Comparison of ENCODE assay signal across 28 cellular contexts in the genomic region with DNA sequence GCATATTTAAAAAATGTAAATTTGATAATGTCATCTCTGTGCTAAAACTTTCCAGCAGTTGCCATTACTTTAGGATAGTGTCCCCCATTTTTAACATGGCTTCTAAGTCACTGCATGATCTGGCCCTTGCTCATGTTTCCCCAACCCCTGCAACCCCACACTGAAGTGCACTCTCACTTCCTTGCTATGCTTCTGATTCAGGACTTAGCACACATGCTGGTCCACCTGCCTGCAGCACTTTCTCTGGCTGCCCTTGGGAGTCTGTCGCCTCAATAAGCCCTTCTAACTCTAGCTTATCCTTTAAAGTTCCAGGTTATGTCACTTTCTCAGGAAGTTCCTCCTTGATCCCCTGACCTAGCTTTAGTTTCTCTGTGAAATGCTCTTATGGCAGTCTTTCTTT.
"Had no signal": no experiment of that assay in that cellular context is flagged by ENCODE, and none has a peak within 500 bp of the region (broad histone marks: within the 10 kb centered on the region; RNA-seq: fewer than 3 reads in every experiment).

No MANE protein-coding gene starts in this region.

- H3K9me3 ChIP-seq: colonic mucosa, esophagus squamous epithelium, gastrocnemius medialis, left lung, right lobe of liver, suprapubic skin, transverse colon, upper lobe of right lung, uterus had no signal

- FAIRE-seq: endothelial cell of umbilical vein, small intestine had no signal

- H3K4me3 Mint-ChIP-seq: dendritic cell treated with granulocyte-macrophage colony-stimulating factor and Interleukin-4, amounts not matched to agents 40 ng/mL and 50 ng/mL, for 4 days; naive thymus-derived CD4-positive, alpha-beta T cell; nephron; neural progenitor cell; stimulated activated naive CD8-positive, alpha-beta T cell treated with anti-CD3 and anti-CD28 coated beads, Interleukin-15, amount 100 ng/mL, for 72 hours had no signal

- H3K9me3 Mint-ChIP-seq: nephron, neural progenitor cell had no signal

- H3K9ac ChIP-seq: neural progenitor cell, parathyroid adenoma had no signal

- H3K27me3 ChIP-seq: colonic mucosa, esophagus squamous epithelium, gastrocnemius medialis, left lung, neural progenitor cell, right lobe of liver, suprapubic skin, transverse colon, upper lobe of right lung, uterus had no signal

- DNase-seq: colonic mucosa; effector CD8-positive, alpha-beta T cell; erythroblast; esophagus squamous epithelium; gastrocnemius medialis; head of caudate nucleus; left cardiac atrium; left lung; mesendoderm; midbrain; naive thymus-derived CD4-positive, alpha-beta T cell; right lobe of liver; small intestine; stimulated activated CD4-positive, alpha-beta T cell treated with anti-CD3 and anti-CD28 coated beads, Interleukin-15, amount 100 ng/mL, for 24 hours; stimulated activated CD4-positive, alpha-beta T cell treated with anti-CD3 and anti-CD28 coated beads, Interleukin-4, amount 100 ng/mL, for 1 hour; stimulated activated CD8-positive, alpha-beta memory T cell treated with anti-CD3 and anti-CD28 coated beads, Interleukin-4, amount 100 ng/mL, for 48 hours; stimulated activated naive CD4-positive, alpha-beta T cell; stimulated activated naive CD8-positive, alpha-beta T cell treated with anti-CD3 and anti-CD28 coated beads, Interleukin-15, amount 100 ng/mL, for 72 hours; transverse colon; upper lobe of right lung; uterus had no signal

- H2AFZ ChIP-seq: neural progenitor cell, parathyroid adenoma had no signal

- ATAC-seq: gastrocnemius medialis; left cardiac atrium; left lung; naive thymus-derived CD4-positive, alpha-beta T cell; right lobe of liver; stimulated activated naive CD8-positive, alpha-beta T cell treated with anti-CD3 and anti-CD28 coated beads, Interleukin-15, amount 100 ng/mL, for 72 hours; upper lobe of right lung had no signal

- H3K27me3 Mint-ChIP-seq: dendritic cell treated with granulocyte-macrophage colony-stimulating factor and Interleukin-4, amounts not matched to agents 40 ng/mL and 50 ng/mL, for 4 days; progenitor cell of endocrine pancreas; stimulated activated naive CD8-positive, alpha-beta T cell treated with anti-CD3 and anti-CD28 coated beads, Interleukin-15, amount 100 ng/mL, for 72 hours had no signal

- H3K4me1 Mint-ChIP-seq: nephron; neural progenitor cell; stimulated activated naive CD8-positive, alpha-beta T cell treated with anti-CD3 and anti-CD28 coated beads, Interleukin-15, amount 100 ng/mL, for 72 hours had no signal

- H3K79me2 ChIP-seq: parathyroid adenoma had no signal

- H3K27ac Mint-ChIP-seq: dendritic cell treated with granulocyte-macrophage colony-stimulating factor and Interleukin-4, amounts not matched to agents 40 ng/mL and 50 ng/mL, for 4 days; naive thymus-derived CD4-positive, alpha-beta T cell; nephron; neural progenitor cell; progenitor cell of endocrine pancreas; stimulated activated naive CD8-positive, alpha-beta T cell treated with anti-CD3 and anti-CD28 coated beads, Interleukin-15, amount 100 ng/mL, for 72 hours had no signal

- H3K36me3 Mint-ChIP-seq: naive thymus-derived CD4-positive, alpha-beta T cell; neural progenitor cell had no signal

- H3K36me3 ChIP-seq: colonic mucosa, esophagus squamous epithelium, gastrocnemius medialis, left lung, neural progenitor cell, right lobe of liver, suprapubic skin, transverse colon, upper lobe of right lung, uterus had no signal

- H3K4me2 ChIP-seq: neural progenitor cell had no signal

- H3K27ac ChIP-seq: colonic mucosa, esophagus squamous epithelium, gastrocnemius medialis, left lung, neural progenitor cell, parathyroid adenoma, right lobe of liver, suprapubic skin, transverse colon, upper lobe of right lung, uterus had no signal

- H3K4me3 ChIP-seq: colonic mucosa, esophagus squamous epithelium, gastrocnemius medialis, left lung, neural progenitor cell, right lobe of liver, suprapubic skin, transverse colon, upper lobe of right lung, uterus had no signal

- H3K4me1 ChIP-seq: colonic mucosa, esophagus squamous epithelium, gastrocnemius medialis, left lung, neural progenitor cell, parathyroid adenoma, right lobe of liver, suprapubic skin, transverse colon, upper lobe of right lung, uterus had no signal
